In the genomic region with DNA sequence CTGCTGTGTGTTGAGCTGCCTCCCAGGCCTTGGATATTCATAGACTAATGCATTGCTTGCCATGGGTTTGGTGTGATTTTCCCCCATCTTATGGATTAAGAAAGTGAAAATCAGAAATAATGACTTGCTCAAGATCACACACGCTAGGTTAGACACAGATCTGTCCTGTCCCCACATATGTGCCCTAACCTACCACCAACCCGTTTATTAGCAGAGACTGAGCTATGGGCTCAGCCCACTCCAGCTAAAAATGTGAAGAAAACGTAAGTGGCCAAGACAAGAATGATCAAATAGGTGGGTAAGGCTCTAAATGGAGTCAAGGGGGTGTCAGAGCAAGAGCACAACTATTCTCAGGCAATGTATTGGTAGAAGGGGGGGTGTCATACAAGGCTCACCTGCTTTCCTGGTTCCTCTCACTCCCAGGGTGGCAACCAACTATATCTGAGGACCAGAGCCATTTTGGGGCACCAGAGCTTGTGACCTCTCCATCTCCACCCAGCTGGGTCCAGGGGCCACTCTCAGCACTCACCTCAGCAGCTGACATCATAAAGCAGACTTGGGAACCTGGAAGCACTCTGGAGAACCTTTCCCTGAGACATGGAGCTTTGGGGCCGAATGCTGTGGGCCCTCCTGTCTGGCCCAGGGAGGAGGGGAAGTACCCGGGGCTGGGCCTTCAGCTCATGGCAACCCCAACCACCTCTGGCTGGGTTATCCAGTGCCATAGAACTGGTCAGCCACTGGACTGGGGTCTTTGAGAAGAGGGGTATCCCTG, we compare ENCODE assay signal across 8 cellular contexts. TPM values are rescaled to one million over a fixed set of nuclear protein-coding genes. Genes with fewer than 3 reads are reported as not detected.
A peak's percentile ranks its signal among the peaks of the same experiment; 100 is the strongest.
DNase-seq lines count a peak whose midpoint lies in the region; ATAC-seq and TF ChIP-seq lines count a peak whose summit lies in the region.
"Had no signal": no experiment of that assay in that cellular context is flagged by ENCODE, and none has a peak within 500 bp of the region (broad histone marks: within the 10 kb centered on the region; RNA-seq: fewer than 3 reads in every experiment).

No MANE protein-coding gene starts in this region.

- H3K36me3 ChIP-seq in HAP-1 (replicated peaks) (peaks cover 3% of the 10 kb centered on the region), SK-N-MC (ENCODE audit: insufficient read depth, low read length) (no peaks in the 10 kb centered on the region), upper lobe of left lung (peaks cover 0 to 14% (median 0%) of the 10 kb centered on the region in 4 donors)

- no peak for DNase-seq in HAP-1 (ENCODE audit: low spot score in 2 of 2)
- DNase-seq in SK-N-MC (ENCODE audit: low read depth, low spot score) = no peak
- DNase-seq in epithelial cell of proximal tubule (ENCODE audit: low read depth) = no peak
- no peak for DNase-seq in skeletal muscle cell (ENCODE audit: low read depth)
- DNase-seq in glomerular visceral epithelial cell (ENCODE audit: extremely low spot score) = no peak
- no peak for DNase-seq in upper lobe of left lung
- no peak for DNase-seq in dermis blood vessel endothelial cell
- DNase-seq: NCI-H1694 treated with DMSO at 0.1 percent for 48 hours had no signal

- H3K27me3 ChIP-seq in HAP-1 (ENCODE audit: low read depth) = no peaks in the 10 kb centered on the region
- H3K27me3 ChIP-seq in upper lobe of left lung = no peaks in the 10 kb centered on the region

- no peaks in the 10 kb centered on the region for H3K4me1 ChIP-seq in HAP-1
- H3K4me1 ChIP-seq in upper lobe of left lung = peaks cover 39 to 68% (median 63%) of the 10 kb centered on the region in 4 donors

- WGBS in upper lobe of left lung, 2 donors = 87 to 89% methylated on average over 4 to 5 of the region's 5 CpGs

- no peak for TF ChIP-seq CTCF in epithelial cell of proximal tubule (conservative IDR thresholded peaks at IDR 0.05; ENCODE audit: low read depth, low read length)
- no peak for TF ChIP-seq CTCF in upper lobe of left lung (IDR thresholded peaks at IDR 0.05)

- ATAC-seq in upper lobe of left lung (ENCODE audit: low FRiP score in 2 of 2) = no peak

- H3K9me3 ChIP-seq in HAP-1 (no peaks in the 10 kb centered on the region), SK-N-MC (ENCODE audit: low read depth, low read length) (no peaks in the 10 kb centered on the region), upper lobe of left lung (no peaks in the 10 kb centered on the region)

- H3K27ac ChIP-seq in SK-N-MC = no peak overlapping the region
- peak overlapping the region in 2 of 4 donors; percentile 81 to 88 for H3K27ac ChIP-seq in upper lobe of left lung

- no peak overlapping the region for H3K9ac ChIP-seq in SK-N-MC (ENCODE audit: insufficient read length)

- H3K4me3 ChIP-seq in HAP-1 = peak overlapping the region; percentile 69
- peak overlapping the region; percentile 85 for H3K4me3 ChIP-seq in SK-N-MC
- H3K4me3 ChIP-seq in epithelial cell of proximal tubule (ENCODE audit: low read depth, low read length) = peak overlapping the region; percentile 99
- peak overlapping the region; percentile 97 for H3K4me3 ChIP-seq in skeletal muscle cell (ENCODE audit: low read depth, low read length)
- H3K4me3 ChIP-seq in upper lobe of left lung = peak overlapping the region in 1 of 4 donors; percentile 78

- no peak for TF ChIP-seq POLR2A in upper lobe of left lung (IDR thresholded peaks at IDR 0.05)

- in situ Hi-C loops in HAP-1 (cut with MboI; ENCODE audit: low sequenced_read_pairs) = no loop called here

- no peak for TF ChIP-seq EP300 in upper lobe of left lung (IDR thresholded peaks at IDR 0.05)

RNA-seq across cellular contexts. Expression of gene HEMK1, which starts 1.4 kb away (rescaled TPM):
- total RNA-seq in epithelial cell of proximal tubule (11.3 and 13.7 TPM in 2 replicates), upper lobe of left lung (10 to 100 TPM in 3 of 6 donors, 1 to 10 TPM in 3; 5.0 to 25.3 (median 9.6) TPM), dermis blood vessel endothelial cell (8.1 and 13.3 TPM in 2 replicates)

RNA-seq across cellular contexts. Expression of gene C3orf18, which starts 3.1 kb away (rescaled TPM):
- 4.3 and 8.9 TPM in 2 replicates for total RNA-seq in epithelial cell of proximal tubule
- 1 to 10 TPM; 4.7 to 7.5 (median 5.7) TPM for total RNA-seq in upper lobe of left lung
- 2.7 and 3.6 TPM in 2 replicates for total RNA-seq in dermis blood vessel endothelial cell

RNA-seq across cellular contexts. Expression of gene CISH, which starts 40.9 kb away (rescaled TPM):
- total RNA-seq in epithelial cell of proximal tubule (1.8 and 3.8 TPM in 2 replicates), upper lobe of left lung (10 to 100 TPM; 35.8 to 66.9 (median 43.1) TPM), dermis blood vessel endothelial cell (0.37 and 0.51 TPM in 2 replicates)

RNA-seq across cellular contexts. Expression of gene MAPKAPK3, which starts 46.3 kb away (rescaled TPM):
- total RNA-seq in epithelial cell of proximal tubule (117 and 131 TPM in 2 replicates), upper lobe of left lung (100 to 1,000 TPM in 1 of 6 donors, 10 to 100 TPM in 5; 30.2 to 102 (median 70.1) TPM), dermis blood vessel endothelial cell (9.2 and 11.9 TPM in 2 replicates)
